Comparison of ENCODE assay signal across 8 cellular contexts in the genomic region with DNA sequence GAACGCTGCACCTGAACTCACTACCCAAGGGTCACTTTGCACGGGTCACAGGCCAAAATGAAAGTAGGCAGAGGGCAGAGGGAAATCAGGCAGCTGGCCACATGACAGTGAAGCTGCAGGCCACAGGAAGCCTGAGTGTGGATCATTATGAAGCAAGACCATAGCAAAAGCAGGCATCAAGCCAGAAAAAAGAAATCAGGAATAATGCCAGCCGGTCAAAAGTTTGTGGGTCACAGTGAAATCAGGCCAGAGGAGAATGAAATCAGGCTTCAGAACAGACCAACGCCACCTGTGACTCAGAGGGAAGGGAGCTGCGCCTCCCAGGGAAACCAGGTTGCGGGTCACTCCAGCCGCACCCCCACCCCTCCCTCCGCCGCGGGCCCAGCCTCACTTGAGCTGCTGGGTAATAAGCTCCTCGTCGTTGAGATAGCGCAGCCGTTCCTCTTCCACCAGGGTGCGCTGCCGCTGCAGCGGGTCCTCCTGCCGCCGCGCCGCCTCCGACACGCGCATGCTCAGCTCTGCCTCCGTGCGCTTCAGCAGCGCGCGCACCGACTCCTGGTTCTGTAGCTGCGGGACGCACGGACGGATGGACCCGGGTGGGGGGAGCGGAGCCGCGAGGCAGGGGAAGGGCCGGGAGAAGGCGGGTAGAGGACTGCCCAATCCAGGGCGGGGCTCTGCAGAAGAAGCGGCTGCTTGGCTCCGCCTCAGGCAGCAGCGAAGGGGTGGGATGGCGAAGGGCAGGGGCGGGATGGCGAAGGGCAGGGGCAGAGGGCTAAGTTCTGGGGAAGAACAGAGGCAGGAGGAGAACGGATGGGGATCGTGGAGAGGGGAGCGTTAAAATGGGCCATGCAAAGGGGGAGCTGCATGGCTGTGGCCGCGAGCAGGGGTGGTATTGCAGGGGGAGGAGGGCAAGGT. TPM values are rescaled to one million over a fixed set of nuclear protein-coding genes. Genes with fewer than 3 reads are reported as not detected.
DNase-seq lines count a peak whose midpoint lies in the region; ATAC-seq and TF ChIP-seq lines count a peak whose summit lies in the region.

No MANE protein-coding gene starts in this region.

- in situ Hi-C loops in GM13977 (cut with MboI; ENCODE audit: low pct_unique_long_range_greater_than_20kb, low sequenced_read_pairs, unreplicated experiment) = loop anchor here (10.0 kb wide), 1 partner anchor 107 kb away; no protein-coding TSS in a partner anchor

- H3K4me1 Mint-ChIP-seq in activated B cell treated with CpG ODN at 0.5 μM for 24 hours = peaks cover 25% of the 10 kb centered on the region

- peak overlapping the region; percentile 37 to 45 for H3K4me3 ChIP-seq in cardiac fibroblast (replicated peaks in 1 of 2; ENCODE audit: low read depth in 2 of 2, low read length in 2 of 2)
- H3K4me3 ChIP-seq in skin epidermis = peak overlapping the region; percentile 19 to 53 (median 43)

- POLR2A ChIA-PET in activated B cell treated with CpG ODN at 0.5 μM for 24 hours (lab: Charles Lee) = interaction anchor here (0.5 to 2.3 kb wide), 12 partner anchors 21 to 1609 kb away, joined by 3 to 9 read pairs (median 5); partner anchors contain the start of genes EPOP, MLLT6, RPL23 and SOCS7

- peak overlapping the region; percentile 91 for H3K4me3 Mint-ChIP-seq in activated B cell treated with CpG ODN at 0.5 μM for 24 hours

- CTCF ChIA-PET in activated B cell treated with CpG ODN at 0.5 μM for 24 hours (lab: Charles Lee) = interaction anchor here (0.6 to 4.6 kb wide), 28 partner anchors 10 to 1320 kb away, joined by 3 to 83 read pairs (median 4); partner anchors contain the start of genes EPOP, MLLT6, PSMB3 and SRCIN1

- intact Hi-C loops in activated B cell treated with CpG ODN at 0.5 μM for 24 hours (cut with micrococcal nuclease) = loop anchor here (1.0 to 5.0 kb wide), 6 partner anchors 26 to 595 kb away; partner anchors contain the start of genes EPOP and PSMB3

- H3K27ac ChIP-seq in skin epidermis = peak overlapping the region in 8 of 21 experiments; percentile 7 to 67 (median 24)

- H3K36me3 Mint-ChIP-seq in activated B cell treated with CpG ODN at 0.5 μM for 24 hours (ENCODE audit: low read depth) = no peaks in the 10 kb centered on the region

- H3K27ac Mint-ChIP-seq in activated B cell treated with CpG ODN at 0.5 μM for 24 hours = peak overlapping the region; percentile 31

- DNase-seq in GM13977 (ENCODE audit: low spot score) (peak; percentile 97), NCI-H2227 treated with DMSO at 0.1 percent for 48 hours (lab: John Stamatoyannopoulos, UW) (peak; percentile 96), activated B cell treated with CpG ODN at 0.5 μM for 24 hours (peak; percentile 86), cardiac fibroblast (ENCODE audit: low read depth in 2 of 2) (peak; percentile 94), iPS-NIHi7 (ENCODE audit: extremely low spot score) (peak; percentile 97)

- H3K9me3 Mint-ChIP-seq in activated B cell treated with CpG ODN at 0.5 μM for 24 hours = no peaks in the 10 kb centered on the region

- ATAC-seq in HG03175 (IDR thresholded peaks at IDR 0.05; ENCODE audit: unreplicated experiment) = peak; percentile 61
- ATAC-seq in activated B cell treated with CpG ODN at 0.5 μM for 24 hours (ENCODE audit: low read depth) = peak; percentile 80
- ATAC-seq in GM19351 (IDR thresholded peaks at IDR 0.05; ENCODE audit: unreplicated experiment) = no peak

- peaks cover 18% of the 10 kb centered on the region for H3K27me3 Mint-ChIP-seq in activated B cell treated with CpG ODN at 0.5 μM for 24 hours

- TF ChIP-seq CTCF in GM13977 (IDR thresholded peaks at IDR 0.05; ENCODE audit: extremely low read depth, insufficient read depth, missing control alignments) = peak; percentile 97
- TF ChIP-seq CTCF in activated B cell treated with CpG ODN at 0.5 μM for 24 hours (IDR thresholded peaks at IDR 0.05) = no peak
- peak; percentile 93 for TF ChIP-seq CTCF in cardiac fibroblast (IDR thresholded peaks at IDR 0.05; ENCODE audit: low read depth, low read length)

RNA-seq across cellular contexts. Expression of gene SRCIN1, which starts 47.7 kb away (rescaled TPM):
- total RNA-seq in activated B cell treated with CpG ODN at 0.5 μM for 24 hours = 0.24 and 0.35 TPM in 2 replicates
